ENCODE assay signal across 13 cellular contexts in genomic region chr6:87706187-87706966, GRCh38. TPM values are rescaled to one million over a fixed set of nuclear protein-coding genes. Genes with fewer than 3 reads are reported as not detected.
DNase-seq lines count a peak whose midpoint lies in the region; ATAC-seq and TF ChIP-seq lines count a peak whose summit lies in the region.
"Had no signal": no experiment of that assay in that cellular context is flagged by ENCODE, and none has a peak within 500 bp of the region (broad histone marks: within the 10 kb centered on the region; RNA-seq: fewer than 3 reads in every experiment).

No MANE protein-coding gene starts in this region.

- no peak for TF ChIP-seq CTCF in endothelial cell (IDR thresholded peaks at IDR 0.05; ENCODE audit: unreplicated experiment)
- no peak for TF ChIP-seq CTCF in GM10266 (IDR thresholded peaks at IDR 0.05; ENCODE audit: control insufficient read depth, insufficient read depth, low read depth, missing control alignments)

- H4K91ac ChIP-seq in mesenchymal stem cell (ENCODE audit: low read length): no peak overlapping the region

- H3K27ac ChIP-seq in Karpas-422 (ENCODE audit: low read length) (peak overlapping the region; percentile 19), mesenchymal stem cell (ENCODE audit: low read length, poor library complexity, severe bottlenecking) (peak overlapping the region; percentile 67)
- H3K27ac ChIP-seq: foreskin keratinocyte had no signal

- no peaks in the 10 kb centered on the region for H3K27me3 ChIP-seq in Karpas-422 (ENCODE audit: low read length)
- H3K27me3 ChIP-seq in mesenchymal stem cell (ENCODE audit: control insufficient read depth in 1 of 2, insufficient read depth in 1 of 2, low read length in 2 of 2): no peaks in the 10 kb centered on the region
- H3K27me3 ChIP-seq: foreskin keratinocyte had no signal

- H3K14ac ChIP-seq in mesenchymal stem cell (ENCODE audit: low read length in 2 of 2): no peak overlapping the region

- H3K27ac Mint-ChIP-seq in endothelial cell (ENCODE audit: unreplicated experiment): no peak overlapping the region

- no peak overlapping the region for H3K4me3 ChIP-seq in Karpas-422 (ENCODE audit: low read length)
- no peak overlapping the region for H3K4me3 ChIP-seq in mesenchymal stem cell (ENCODE audit: insufficient read depth in 1 of 2, low read depth in 1 of 2, low read length in 2 of 2)

- WGBS in mesenchymal stem cell: 67% methylated on average over 1 of the region's 3 CpGs

- H3K4me3 Mint-ChIP-seq in endothelial cell (ENCODE audit: unreplicated experiment): no peak overlapping the region

- no peak for ATAC-seq in HG02571 (IDR thresholded peaks at IDR 0.05; ENCODE audit: unreplicated experiment)
- ATAC-seq: foreskin keratinocyte had no signal

- H3K79me2 ChIP-seq in Karpas-422 (ENCODE audit: low read length): peaks cover 7% of the 10 kb centered on the region

- peak overlapping the region; percentile 79; the same call in 1 of the 2 replicates for H2AFZ ChIP-seq in Karpas-422 (ENCODE audit: low read length)
- no peak overlapping the region for H2AFZ ChIP-seq in mesenchymal stem cell (ENCODE audit: low read depth, low read length)

- H2AK5ac ChIP-seq in mesenchymal stem cell (ENCODE audit: low read length, severe bottlenecking): no peak overlapping the region

- no peaks in the 10 kb centered on the region for H3K9me3 Mint-ChIP-seq in endothelial cell (ENCODE audit: unreplicated experiment)

- H3K36me3 Mint-ChIP-seq in endothelial cell (ENCODE audit: low read depth, unreplicated experiment): peaks cover 6% of the 10 kb centered on the region

- peak; percentile 61 for DNase-seq in AG20443 (ENCODE audit: low spot score)
- peak; percentile 29 for DNase-seq in Karpas-422
- peak; percentile 49 for DNase-seq in amniotic epithelial cell (ENCODE audit: low read depth)
- DNase-seq in mesenchymal stem cell: no peak
- DNase-seq in endothelial cell (ENCODE audit: low spot score): no peak
- DNase-seq in GM10266 (ENCODE audit: extremely low spot score): no peak
- DNase-seq in NCI-H69 (lab: John Stamatoyannopoulos, UW): no peak
- DNase-seq: activated CD4-positive, alpha-beta T cell treated with anti-CD3 and anti-CD28 coated beads for 1 hour; cerebellar nuclear complex; MM.1S; stimulated activated CD4-positive, alpha-beta T cell treated with anti-CD3 and anti-CD28 coated beads, Interleukin-12 subunit alpha, Interleukin-12 subunit beta, amount 100 ng/mL, for 4 hours had no signal

- H3K4me1 ChIP-seq in Karpas-422 (ENCODE audit: low read length): peaks cover 24% of the 10 kb centered on the region
- peaks cover 6% of the 10 kb centered on the region for H3K4me1 ChIP-seq in mesenchymal stem cell (ENCODE audit: control insufficient read depth, insufficient read depth, low read depth, low read length)

- H3K27me3 Mint-ChIP-seq in endothelial cell (ENCODE audit: unreplicated experiment): peaks cover 7% of the 10 kb centered on the region

- H2BK12ac ChIP-seq in mesenchymal stem cell (ENCODE audit: low read length in 2 of 2): no peak overlapping the region

- no peaks in the 10 kb centered on the region for H3K36me3 ChIP-seq in Karpas-422 (ENCODE audit: insufficient read depth, low read length)
- no peaks in the 10 kb centered on the region for H3K36me3 ChIP-seq in mesenchymal stem cell (ENCODE audit: control insufficient read depth in 1 of 2, insufficient read depth in 2 of 2, low read depth in 1 of 2, low read length in 2 of 2)

- 0 out of 2 replicates have a peak, but pooled peaks cover under 1% of the 10 kb centered on the region for H4K20me1 ChIP-seq in Karpas-422 (ENCODE audit: insufficient read depth, low read depth, low read length)

- no peak overlapping the region for H4K8ac ChIP-seq in mesenchymal stem cell (ENCODE audit: low read length)

- H3K9me3 ChIP-seq in Karpas-422 (ENCODE audit: low read length) (no peaks in the 10 kb centered on the region), mesenchymal stem cell (ENCODE audit: control insufficient read depth, low read length) (no peaks in the 10 kb centered on the region)

- H2BK15ac ChIP-seq in mesenchymal stem cell (ENCODE audit: low read depth, poor library complexity, severe bottlenecking): no peak overlapping the region

- H3K18ac ChIP-seq in mesenchymal stem cell (ENCODE audit: low read depth in 1 of 2, low read length in 2 of 2): no peak overlapping the region

- H3K23ac ChIP-seq in mesenchymal stem cell (ENCODE audit: low read length in 2 of 2): no peak overlapping the region

- H3K9ac ChIP-seq in Karpas-422 (ENCODE audit: low read length): no peak overlapping the region
- no peak overlapping the region for H3K9ac ChIP-seq in mesenchymal stem cell (ENCODE audit: low read length)

- H3K4me1 Mint-ChIP-seq in endothelial cell (ENCODE audit: unreplicated experiment): peaks cover 2% of the 10 kb centered on the region

- no peak overlapping the region for H2BK5ac ChIP-seq in mesenchymal stem cell (ENCODE audit: low read depth, low read length, poor library complexity, severe bottlenecking)

- no peak overlapping the region for H2BK120ac ChIP-seq in mesenchymal stem cell (ENCODE audit: low read depth, low read length)

- peak overlapping the region; percentile 33 for H3K4me2 ChIP-seq in Karpas-422 (ENCODE audit: low read depth, low read length, poor library complexity, severe bottlenecking)
- no peak overlapping the region for H3K4me2 ChIP-seq in mesenchymal stem cell (ENCODE audit: low read length, poor library complexity, severe bottlenecking)

- no peaks in the 10 kb centered on the region for H3K79me1 ChIP-seq in mesenchymal stem cell (replicated peaks; ENCODE audit: low read length, poor library complexity, severe bottlenecking)

- H3K4ac ChIP-seq in mesenchymal stem cell (ENCODE audit: low read depth in 1 of 2, low read length in 2 of 2): no peak overlapping the region

- H3K9me2 ChIP-seq in Karpas-422 (replicated peaks; ENCODE audit: insufficient read depth, low read length): no peaks in the 10 kb centered on the region

RNA-seq across cellular contexts. Expression of gene AKIRIN2, which starts 4.3 kb away (rescaled TPM):
- total RNA-seq in Karpas-422 (2014; rRNA removed; shearing (Covaris generic); ENCODE audit: low replicate concordance): 47.0 and 50.1 TPM in 2 replicates
- polyA plus RNA-seq in mesenchymal stem cell (2013, experiment 1 of 2): 42.4 TPM
- polyA plus RNA-seq in mesenchymal stem cell (2013, experiment 2 of 2): 43.1 TPM
- 59.3 TPM for total RNA-seq in endothelial cell (ENCODE audit: unreplicated experiment)

Comparison
In these comparisons a context has a peak if more than half of its experiments do, and no peak if none do; other contexts are left out.
1. DNase-seq: peak in AG20443 (single experiment), Karpas-422 (single experiment) and amniotic epithelial cell (single experiment); none in mesenchymal stem cell (single experiment), endothelial cell (single experiment), GM10266 (single experiment) and NCI-H69 (single experiment).